Comparison of ENCODE assay signal across 8 cellular contexts in genomic region chr3:8629151-8630021, GRCh38. TPM values are rescaled to one million over a fixed set of nuclear protein-coding genes. Genes with fewer than 3 reads are reported as not detected.
A peak's percentile ranks its signal among the peaks of the same experiment; 100 is the strongest.
DNase-seq lines count a peak whose midpoint lies in the region; ATAC-seq and TF ChIP-seq lines count a peak whose summit lies in the region.
"Had no signal": no experiment of that assay in that cellular context is flagged by ENCODE, and none has a peak within 500 bp of the region (broad histone marks: within the 10 kb centered on the region; RNA-seq: fewer than 3 reads in every experiment).

No MANE protein-coding gene starts in this region.

- H3K27ac ChIP-seq in gastrocnemius medialis (peak overlapping the region; percentile 19 to 60 (median 52)), thyroid gland (no peak overlapping the region)
- H3K27ac ChIP-seq: neutrophil had no signal

- H3K27me3 ChIP-seq in gastrocnemius medialis (no peaks in the 10 kb centered on the region), thyroid gland (no peaks in the 10 kb centered on the region)
- H3K27me3 ChIP-seq: neutrophil had no signal

- TF ChIP-seq POLR2A in gastrocnemius medialis (IDR thresholded peaks at IDR 0.05), result no peak
- no peak for TF ChIP-seq POLR2A in thyroid gland (IDR thresholded peaks at IDR 0.05)

- H3K9me3 ChIP-seq in gastrocnemius medialis (no peaks in the 10 kb centered on the region), thyroid gland (no peaks in the 10 kb centered on the region)
- H3K9me3 ChIP-seq: neutrophil had no signal

- TF ChIP-seq CTCF in gastrocnemius medialis (IDR thresholded peaks at IDR 0.05 in 4 of 5, conservative IDR thresholded peaks at IDR 0.05 in 1 of 5) (no peak), thyroid gland (IDR thresholded peaks at IDR 0.05) (no peak)

- intact Hi-C loops in gastrocnemius medialis (cut with DNase I; ENCODE audit: low total_unique reads) (no loop called here), thyroid gland (cut with DNase I) (no loop called here)

- H3K4me3 ChIP-seq in gastrocnemius medialis (no peak overlapping the region), thyroid gland (replicated peaks in 1 of 3) (no peak overlapping the region)

- in situ Hi-C loops in gastrocnemius medialis (cut with MboI; ENCODE audit: low sequenced_read_pairs in 4 of 4), result no loop called here

- H3K36me3 ChIP-seq in gastrocnemius medialis (no peaks in the 10 kb centered on the region), thyroid gland (no peaks in the 10 kb centered on the region)
- H3K36me3 ChIP-seq: neutrophil had no signal

- H3K4me1 ChIP-seq in gastrocnemius medialis (peaks cover 8 to 9% of the 10 kb centered on the region in 2 donors), thyroid gland (no peaks in the 10 kb centered on the region)

- DNase-seq in T1000 (lab: John Stamatoyannopoulos, UW) (peak; percentile 87), epidermal melanocyte (ENCODE audit: insufficient read length, low spot score) (peak; percentile 55), gastrocnemius medialis (peak; percentile 81 to 91), cerebellum (ENCODE audit: low spot score) (no peak), thyroid gland (no peak)

- peak; percentile 73 for ATAC-seq in GM18858 (IDR thresholded peaks at IDR 0.05; ENCODE audit: unreplicated experiment)
- ATAC-seq in HG03045 (IDR thresholded peaks at IDR 0.05; ENCODE audit: unreplicated experiment), result peak; percentile 76
- ATAC-seq in gastrocnemius medialis, result peak; percentile 85 to 94

- 81 to 86% methylated on average over 16 of the region's 16 CpGs for WGBS in thyroid gland, 2 donors

RNA-seq across cellular contexts. Expression of gene SSUH2, which starts 15.2 kb away (rescaled TPM):
- total RNA-seq in gastrocnemius medialis, result under 1 TPM in 2 of 4 donors, not detected in 2; 0.15 to 0.33 TPM
- 0.91 TPM for total RNA-seq in cerebellum
- 1 to 10 TPM in 1 of 4 donors, under 1 TPM in 2, not detected in 1; 0.11 to 1.0 (median 0.42) TPM for total RNA-seq in thyroid gland

Comparison
In these comparisons a context has a peak if more than half of its experiments do, and no peak if none do; other contexts are left out.
1. DNase-seq: peak in T1000 (single experiment), epidermal melanocyte (single experiment) and gastrocnemius medialis (2 of 2); none in cerebellum (single experiment) and thyroid gland (0 of 2).
2. H3K27ac ChIP-seq: peak in gastrocnemius medialis (4 of 4); none in thyroid gland (0 of 3).
3. Peak in every context shown above with its lines, with median percentiles within 50 percentile points of each other: ATAC-seq.